ENCODE assay signal across 23 cellular contexts in genomic region chr7:1607686-1608085, GRCh38. TPM values are rescaled to one million over a fixed set of nuclear protein-coding genes. Genes with fewer than 3 reads are reported as not detected.
"Had no signal": no experiment of that assay in that cellular context is flagged by ENCODE, and none has a peak within 500 bp of the region (broad histone marks: within the 10 kb centered on the region; RNA-seq: fewer than 3 reads in every experiment).

No MANE protein-coding gene starts in this region.

- H3K9me3 ChIP-seq: body of pancreas, esophagus squamous epithelium, heart right ventricle, stomach had no signal

- DNase-seq: activated CD4-positive, alpha-beta T cell treated with anti-CD3 and anti-CD28 coated beads for 36 hours; activated CD4-positive, alpha-beta T cell treated with anti-CD3 and anti-CD28 coated beads, Interleukin-2, amount 50 U/mL, for 48 hours; activated naive CD4-positive, alpha-beta T cell treated with Interleukin-2 at 50 U/mL for 16 hours; activated naive CD8-positive, alpha-beta T cell treated with anti-CD3 and anti-CD28 coated beads, Interleukin-2, amount 10 ng/mL, durations not matched to agents 7 days and 5 days; body of pancreas; dermis blood vessel endothelial cell; effector memory CD4-positive, alpha-beta T cell; esophagus squamous epithelium; heart right ventricle; midbrain; occipital lobe; stimulated activated CD4-positive, alpha-beta T cell treated with anti-CD3 and anti-CD28 coated beads, Interleukin-2, amount 100 ng/mL, for 48 hours; stomach had no signal

- H3K27ac Mint-ChIP-seq: activated CD4-positive, alpha-beta T cell treated with anti-CD3 and anti-CD28 coated beads for 36 hours; activated naive CD8-positive, alpha-beta T cell treated with anti-CD3 and anti-CD28 coated beads, Interleukin-2, amount 10 ng/mL, durations not matched to agents 7 days and 5 days; activated T-helper 17 cell treated with anti-CD3 and anti-CD28 coated beads, Interleukin-2, amount 50 U/mL, for 72 hours; progenitor cell of endocrine pancreas; stimulated activated effector memory CD8-positive, alpha-beta T cell treated with anti-CD3 and anti-CD28 coated beads, Interleukin-12 subunit alpha, Interleukin-12 subunit beta, amount 100 ng/mL, for 72 hours; type B pancreatic cell had no signal

- H3K36me3 ChIP-seq: esophagus squamous epithelium, heart right ventricle, stomach had no signal

- H3K4me1 Mint-ChIP-seq: activated CD4-positive, alpha-beta T cell treated with anti-CD3 and anti-CD28 coated beads for 36 hours; activated naive CD8-positive, alpha-beta T cell treated with anti-CD3 and anti-CD28 coated beads, Interleukin-2, amount 10 ng/mL, durations not matched to agents 7 days and 5 days; activated T-helper 17 cell treated with anti-CD3 and anti-CD28 coated beads, Interleukin-2, amount 50 U/mL, for 72 hours had no signal

- H3K9me3 Mint-ChIP-seq: activated naive CD8-positive, alpha-beta T cell treated with anti-CD3 and anti-CD28 coated beads, Interleukin-2, amount 10 ng/mL, durations not matched to agents 7 days and 5 days; activated T-helper 17 cell treated with anti-CD3 and anti-CD28 coated beads, Interleukin-2, amount 50 U/mL, for 72 hours; nephron; stimulated activated effector memory CD8-positive, alpha-beta T cell treated with anti-CD3 and anti-CD28 coated beads, Interleukin-12 subunit alpha, Interleukin-12 subunit beta, amount 100 ng/mL, for 72 hours; type B pancreatic cell had no signal

- H3K4me3 ChIP-seq: body of pancreas, esophagus squamous epithelium, heart right ventricle, lung, stomach had no signal

- H3K4me3 Mint-ChIP-seq: activated CD4-positive, alpha-beta T cell treated with anti-CD3 and anti-CD28 coated beads for 36 hours; activated naive CD8-positive, alpha-beta T cell treated with anti-CD3 and anti-CD28 coated beads, Interleukin-2, amount 10 ng/mL, durations not matched to agents 7 days and 5 days; activated T-helper 17 cell treated with anti-CD3 and anti-CD28 coated beads, Interleukin-2, amount 50 U/mL, for 72 hours; nephron; stimulated activated effector memory CD8-positive, alpha-beta T cell treated with anti-CD3 and anti-CD28 coated beads, Interleukin-12 subunit alpha, Interleukin-12 subunit beta, amount 100 ng/mL, for 72 hours; type B pancreatic cell had no signal

- H3K4me1 ChIP-seq: body of pancreas, esophagus squamous epithelium, heart right ventricle, stomach had no signal

- H3K27ac ChIP-seq: body of pancreas, esophagus squamous epithelium, heart right ventricle, stomach had no signal

- ATAC-seq: activated CD4-positive, alpha-beta T cell treated with anti-CD3 and anti-CD28 coated beads for 36 hours; activated T-helper 17 cell treated with anti-CD3 and anti-CD28 coated beads, Interleukin-2, amount 50 U/mL, for 72 hours; body of pancreas; heart right ventricle; left lobe of liver; stimulated activated effector memory CD8-positive, alpha-beta T cell treated with anti-CD3 and anti-CD28 coated beads, Interleukin-12 subunit alpha, Interleukin-12 subunit beta, amount 100 ng/mL, for 72 hours had no signal

- H3K36me3 Mint-ChIP-seq: activated naive CD8-positive, alpha-beta T cell treated with anti-CD3 and anti-CD28 coated beads, Interleukin-2, amount 10 ng/mL, durations not matched to agents 7 days and 5 days; stimulated activated effector memory CD8-positive, alpha-beta T cell treated with anti-CD3 and anti-CD28 coated beads, Interleukin-12 subunit alpha, Interleukin-12 subunit beta, amount 100 ng/mL, for 72 hours; type B pancreatic cell had no signal

RNA-seq across cellular contexts. Expression of gene TMEM184A, which starts 51.7 kb away (rescaled TPM):
- total RNA-seq: activated naive CD8-positive, alpha-beta T cell treated with anti-CD3 and anti-CD28 coated beads, Interleukin-2, amount 10 ng/mL, durations not matched to agents 7 days and 5 days; activated T-helper 17 cell treated with anti-CD3 and anti-CD28 coated beads, Interleukin-2, amount 50 U/mL, for 72 hours; occipital lobe; skeletal muscle tissue; T-helper 2 cell treated with Interferon-gamma antibody and Interleukin-4, amounts not matched to agents 100 ng/mL and 5 ng/mL, for 36 hours; temporal lobe had no signal
